ENCODE assay signal across 19 cellular contexts in the genomic region with DNA sequence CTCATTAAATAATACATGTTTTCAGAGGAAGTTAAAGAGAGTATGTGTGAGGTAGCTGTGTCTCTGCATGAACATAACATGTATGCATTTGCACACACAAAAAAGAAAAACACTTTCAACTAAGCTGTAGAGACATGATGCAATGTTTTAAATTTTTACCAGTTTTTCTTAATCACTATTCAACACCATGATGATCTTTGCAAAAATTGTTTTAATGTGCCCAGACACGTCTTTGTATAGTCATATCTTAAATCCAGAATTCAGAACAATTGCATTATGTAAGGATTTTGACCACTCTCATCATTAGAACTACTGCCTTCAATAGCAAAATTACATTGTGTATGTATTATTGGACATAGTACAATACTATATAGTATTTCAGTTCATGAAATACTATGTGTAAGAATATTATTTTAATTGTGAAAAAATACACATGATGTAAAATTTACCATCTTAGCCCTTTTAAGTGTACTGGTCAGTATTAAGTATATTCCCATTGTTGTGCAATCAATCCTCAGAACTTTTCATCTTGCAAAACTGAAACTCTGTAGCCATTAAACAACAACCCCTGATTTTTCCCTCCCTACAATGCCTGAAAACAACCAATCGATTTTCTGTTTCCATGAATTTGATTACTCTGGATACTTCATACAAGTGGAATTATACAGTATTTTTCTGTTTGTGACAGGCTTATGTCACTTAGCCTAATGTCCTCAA.
"Had no signal": no experiment of that assay in that cellular context is flagged by ENCODE, and none has a peak within 500 bp of the region (broad histone marks: within the 10 kb centered on the region; RNA-seq: fewer than 3 reads in every experiment).

No MANE protein-coding gene starts in this region.

- DNase-seq: NCI-H1092 treated with DMSO at 0.1 percent for 48 hours, NCI-H1436, NCI-H187, NCI-H2029, NCI-H2081 treated with DMSO at 0.1 percent for 48 hours, NCI-H2171, NCI-H446, NCI-H510A, NCI-H524 treated with DMSO at 0.1 percent for 48 hours, NCI-H69, NCI-H774, Right ventricle myocardium superior, RPMI8226, SIG-M5 had no signal

- H3K4me2 ChIP-seq: KMS-11 had no signal

- H3K4me1 ChIP-seq: SJSA1 had no signal

- FAIRE-seq: K562, RCC 7860 had no signal

- H3K27ac ChIP-seq: KMS-11, SJSA1, SK-N-MC had no signal

- ATAC-seq: K562 had no signal

- H3K4me3 ChIP-seq: K562, SJSA1, SK-N-MC had no signal

- H3K9ac ChIP-seq: KMS-11 had no signal

- H3K9me3 ChIP-seq: SJSA1 had no signal

- H3K36me3 ChIP-seq: SJSA1 had no signal

- H3K27me3 ChIP-seq: SJSA1 had no signal
